Comparison of ENCODE assay signal across 37 cellular contexts in genomic region chr6:106422551-106422950, GRCh38.
"Had no signal": no experiment of that assay in that cellular context is flagged by ENCODE, and none has a peak within 500 bp of the region (broad histone marks: within the 10 kb centered on the region; RNA-seq: fewer than 3 reads in every experiment).

No MANE protein-coding gene starts in this region.

- ATAC-seq: activated CD4-positive, alpha-beta T cell treated with anti-CD3 and anti-CD28 coated beads for 36 hours; activated CD4-positive, CD25-positive, alpha-beta regulatory T cell treated with anti-CD3 and anti-CD28 coated beads, Interleukin-2, amount 50 U/mL, for 24 hours; activated naive CD8-positive, alpha-beta T cell treated with anti-CD3 and anti-CD28 coated beads, Interleukin-2, amount 50 U/mL, for 24 hours; activated T-cell treated with anti-CD3 and anti-CD28 coated beads, Interleukin-2, amount 50 U/mL, for 4 hours; Panc1; WTC11 had no signal

- H3K36me3 Mint-ChIP-seq: activated naive CD4-positive, alpha-beta T cell treated with anti-CD3 and anti-CD28 coated beads, Interleukin-2, amount 10 ng/mL, durations not matched to agents 7 days and 5 days; activated naive CD8-positive, alpha-beta T cell; WTC11 had no signal

- H3K27ac Mint-ChIP-seq: activated CD4-positive, alpha-beta T cell treated with anti-CD3 and anti-CD28 coated beads for 36 hours; activated CD4-positive, alpha-beta T cell treated with anti-CD3 and anti-CD28 coated beads, Interleukin-2, amount 10 ng/mL, durations not matched to agents 7 days and 5 days; activated naive CD4-positive, alpha-beta T cell treated with anti-CD3 and anti-CD28 coated beads, Interleukin-2, amount 10 ng/mL, durations not matched to agents 7 days and 5 days; activated naive CD8-positive, alpha-beta T cell; activated naive CD8-positive, alpha-beta T cell treated with anti-CD3 and anti-CD28 coated beads, Interleukin-2, amount 50 U/mL, for 24 hours; activated T-helper 1 cell treated with anti-CD3 and anti-CD28 coated beads, Interleukin-12 subunit alpha, Interleukin-12 subunit beta, Interleukin-2, Interleukin-4 antibody, amounts not matched to agents 30 ng/mL and 10 ng/mL and 1 ng/mL, durations not matched to agents 14 hours and 24 hours and 36 hours; T-helper 1 cell treated with Interleukin-12 subunit alpha and Interleukin-12 subunit beta and Interleukin-4 antibody, amounts not matched to agents 30 μg/mL and 1 μg/mL, for 36 hours; T-helper 2 cell treated with Interferon-gamma antibody and Interleukin-4, amounts not matched to agents 5 μg/mL and 100 μg/mL, for 36 hours; WTC11 had no signal

- H3K9me3 Mint-ChIP-seq: activated CD4-positive, alpha-beta T cell treated with anti-CD3 and anti-CD28 coated beads, Interleukin-2, amount 10 ng/mL, durations not matched to agents 7 days and 5 days; activated naive CD4-positive, alpha-beta T cell treated with anti-CD3 and anti-CD28 coated beads, Interleukin-2, amount 10 ng/mL, durations not matched to agents 7 days and 5 days; activated naive CD8-positive, alpha-beta T cell treated with anti-CD3 and anti-CD28 coated beads, Interleukin-2, amount 50 U/mL, for 24 hours; activated T-cell treated with anti-CD3 and anti-CD28 coated beads, Interleukin-2, amount 50 U/mL, for 4 hours; activated T-helper 1 cell treated with anti-CD3 and anti-CD28 coated beads, Interleukin-12 subunit alpha, Interleukin-12 subunit beta, Interleukin-2, Interleukin-4 antibody, amounts not matched to agents 30 ng/mL and 10 ng/mL and 1 ng/mL, durations not matched to agents 14 hours and 24 hours and 36 hours; T-helper 1 cell treated with Interleukin-12 subunit alpha and Interleukin-12 subunit beta and Interleukin-4 antibody, amounts not matched to agents 30 μg/mL and 1 μg/mL, for 36 hours; T-helper 2 cell treated with Interferon-gamma antibody and Interleukin-4, amounts not matched to agents 5 μg/mL and 100 μg/mL, for 36 hours; WTC11 had no signal

- H3K4me3 Mint-ChIP-seq: activated CD4-positive, alpha-beta T cell treated with anti-CD3 and anti-CD28 coated beads for 36 hours; activated CD4-positive, alpha-beta T cell treated with anti-CD3 and anti-CD28 coated beads, Interleukin-2, amount 10 ng/mL, durations not matched to agents 7 days and 5 days; activated naive CD4-positive, alpha-beta T cell treated with anti-CD3 and anti-CD28 coated beads, Interleukin-2, amount 10 ng/mL, durations not matched to agents 7 days and 5 days; activated naive CD8-positive, alpha-beta T cell; activated naive CD8-positive, alpha-beta T cell treated with anti-CD3 and anti-CD28 coated beads, Interleukin-2, amount 50 U/mL, for 24 hours; activated T-cell treated with anti-CD3 and anti-CD28 coated beads, Interleukin-2, amount 50 U/mL, for 4 hours; activated T-helper 1 cell treated with anti-CD3 and anti-CD28 coated beads, Interleukin-12 subunit alpha, Interleukin-12 subunit beta, Interleukin-2, Interleukin-4 antibody, amounts not matched to agents 30 ng/mL and 10 ng/mL and 1 ng/mL, durations not matched to agents 14 hours and 24 hours and 36 hours; T-helper 1 cell treated with Interleukin-12 subunit alpha and Interleukin-12 subunit beta and Interleukin-4 antibody, amounts not matched to agents 30 μg/mL and 1 μg/mL, for 36 hours; T-helper 2 cell treated with Interferon-gamma antibody and Interleukin-4, amounts not matched to agents 5 μg/mL and 100 μg/mL, for 36 hours; WTC11 had no signal

- DNase-seq: activated CD4-positive, alpha-beta T cell treated with anti-CD3 and anti-CD28 coated beads for 36 hours; activated CD4-positive, alpha-beta T cell treated with anti-CD3 and anti-CD28 coated beads, Interleukin-2, amount 10 ng/mL, durations not matched to agents 7 days and 5 days; activated CD4-positive, alpha-beta T cell treated with anti-CD3 and anti-CD28 coated beads, Interleukin-2, amount 50 U/mL, for 48 hours; activated CD8-positive, alpha-beta memory T cell treated with anti-CD3 and anti-CD28 coated beads, Interleukin-2, amount 50 U/mL, for 4 hours; activated effector memory CD4-positive, alpha-beta T cell treated with Interleukin-2 at 50 U/mL for 16 hours; activated naive CD4-positive, alpha-beta T cell treated with anti-CD3 and anti-CD28 coated beads, Interleukin-2, amount 10 ng/mL, durations not matched to agents 7 days and 5 days; activated naive CD8-positive, alpha-beta T cell treated with anti-CD3 and anti-CD28 coated beads, Interleukin-2, amount 50 U/mL, for 24 hours; activated T-cell treated with anti-CD3 and anti-CD28 coated beads for 4 hours; activated T-cell treated with anti-CD3 and anti-CD28 coated beads, Interleukin-2, amount 50 U/mL, for 4 hours; anterior cingulate cortex; brain microvascular endothelial cell; Karpas-422; KBM-7; MG63; MV-4-11; NCI-H1092; NCI-H1436 treated with DMSO at 0.1 percent for 48 hours; NCI-H1694 treated with DMSO at 0.1 percent for 48 hours; NCI-H2029 treated with DMSO at 0.1 percent for 48 hours; NCI-H2107; NCI-H2171; NCI-H510A; NCI-H526; NCI-H748 treated with DMSO at 0.1 percent for 48 hours; NK-92 treated with Interleukin-12 subunit alpha and Interleukin-12 subunit beta, amount 100 ng/mL, for 24 hours; RPMI8226; SHP77 treated with DMSO at 0.1 percent for 48 hours; SK-N-SH had no signal

- H3K9me3 ChIP-seq: MG63, SJSA1, SK-N-SH had no signal

- H3K9ac ChIP-seq: SK-N-SH had no signal

- H3K27me3 ChIP-seq: brain microvascular endothelial cell, cardiac muscle cell, MG63, SJSA1 had no signal

- H3K27ac ChIP-seq: brain microvascular endothelial cell, cardiac muscle cell, SJSA1 had no signal

- H3K36me3 ChIP-seq: brain microvascular endothelial cell, cardiac muscle cell, MG63, SJSA1 had no signal

- H3K4me2 ChIP-seq: SK-N-SH had no signal

- H3K9me2 ChIP-seq: SK-N-SH had no signal

- H3K4me1 Mint-ChIP-seq: activated CD4-positive, alpha-beta T cell treated with anti-CD3 and anti-CD28 coated beads for 36 hours; activated CD4-positive, alpha-beta T cell treated with anti-CD3 and anti-CD28 coated beads, Interleukin-2, amount 10 ng/mL, durations not matched to agents 7 days and 5 days; activated naive CD4-positive, alpha-beta T cell treated with anti-CD3 and anti-CD28 coated beads, Interleukin-2, amount 10 ng/mL, durations not matched to agents 7 days and 5 days; activated naive CD8-positive, alpha-beta T cell treated with anti-CD3 and anti-CD28 coated beads, Interleukin-2, amount 50 U/mL, for 24 hours had no signal

- H3K4me3 ChIP-seq: cardiac muscle cell, MG63, SJSA1 had no signal
